In genomic region chr7:72879079-72879736, GRCh38 we compare ENCODE assay signal across 8 cellular contexts. TPM values are rescaled to one million over a fixed set of nuclear protein-coding genes. Genes with fewer than 3 reads are reported as not detected.
DNase-seq lines count a peak whose midpoint lies in the region; ATAC-seq and TF ChIP-seq lines count a peak whose summit lies in the region.
"Not testable (repeated sequence)": the region's sequence is repeated elsewhere in the genome, so short reads cannot be mapped to it uniquely, and the experiment has no call there.

No MANE protein-coding gene starts in this region.

- not testable (repeated sequence) for H3K9me3 ChIP-seq in AG04450 (ENCODE audit: control insufficient read depth, insufficient read depth, low read length); WERI-Rb-1 (ENCODE audit: severe bottlenecking); breast epithelium; iPS-20b (ENCODE audit: insufficient read depth, low read depth, low read length); skeletal muscle satellite cell (replicated peaks; ENCODE audit: low read length)

- not testable (repeated sequence) for H3K36me3 ChIP-seq in WERI-Rb-1; breast epithelium; iPS-20b (ENCODE audit: insufficient read depth, low read depth, low read length); skeletal muscle satellite cell (ENCODE audit: insufficient read depth, low read length)

- H3K27ac ChIP-seq in AG04450 (ENCODE audit: low read depth, low read length) (peak overlapping the region; percentile 85), WERI-Rb-1 (peak overlapping the region; percentile 83), breast epithelium (peak overlapping the region; percentile 84 to 94)
- H3K27ac ChIP-seq in iPS-20b (ENCODE audit: low read length): not testable (repeated sequence)

- peak; percentile 51 for DNase-seq in AG04450 (ENCODE audit: low read depth, low spot score)
- peak; percentile 88 for DNase-seq in NCI-H2227 (lab: John Stamatoyannopoulos, UW; ENCODE audit: unreplicated experiment)
- DNase-seq in WERI-Rb-1: peak; percentile 87
- DNase-seq in breast epithelium (ENCODE audit: low spot score in 2 of 2): peak; percentile 68

- H3K4me2 ChIP-seq in skeletal muscle satellite cell (ENCODE audit: low read length): peak overlapping the region; percentile 87

- intact Hi-C loops in breast epithelium (cut with DNase I; ENCODE audit: low total_unique reads): not testable (repeated sequence)

- CTCF ChIA-PET in AG04450 (lab: Charles Lee): not testable (repeated sequence)

- not testable (repeated sequence) for TF ChIP-seq POLR2A in breast epithelium (IDR thresholded peaks at IDR 0.05)

- H3K27me3 ChIP-seq in AG04450 (ENCODE audit: control insufficient read depth, insufficient read depth, low read length); WERI-Rb-1 (ENCODE audit: insufficient read depth, low read depth, severe bottlenecking); breast epithelium; iPS-20b (ENCODE audit: insufficient read depth, low read length); skeletal muscle satellite cell (ENCODE audit: control insufficient read depth, insufficient read depth, low read length): not testable (repeated sequence)

- TF ChIP-seq CTCF in AG04450 (IDR thresholded peaks at IDR 0.05; ENCODE audit: low read depth, low read length) (0 out of 2 replicates have a peak, but pooled peaks have one; percentile 2), WERI-Rb-1 (IDR thresholded peaks at IDR 0.05; ENCODE audit: low read depth, low read length) (0 out of 2 replicates have a peak, but pooled peaks have one; percentile 8)
- TF ChIP-seq CTCF in breast epithelium (IDR thresholded peaks at IDR 0.05): not testable (repeated sequence)

- ATAC-seq in GM18868 (IDR thresholded peaks at IDR 0.05; ENCODE audit: unreplicated experiment): peak; percentile 99
- peak; percentile 98 for ATAC-seq in HG03103 (IDR thresholded peaks at IDR 0.05; ENCODE audit: low read depth, unreplicated experiment)

- POLR2A ChIA-PET in AG04450 (lab: Yijun Ruan, JAX): interaction anchor here (0.6 to 0.7 kb wide), 2 partner anchors 50 to 130 kb away, joined by 5 to 6 read pairs; no protein-coding TSS in a partner anchor

- H3K4me3 ChIP-seq in AG04450 (ENCODE audit: low read depth, low read length) (peak overlapping the region; percentile 74), WERI-Rb-1 (ENCODE audit: low read depth, low read length) (peak overlapping the region; percentile 58), breast epithelium (peak overlapping the region; percentile 58 to 93 (median 70)), iPS-20b (ENCODE audit: low read length) (peak overlapping the region; percentile 87; the same call in 1 of the 2 replicates), skeletal muscle satellite cell (ENCODE audit: low read length) (peak overlapping the region; percentile 76)

- H3K4me1 ChIP-seq in breast epithelium; iPS-20b (ENCODE audit: insufficient read depth, low read length); skeletal muscle satellite cell (ENCODE audit: control insufficient read depth, insufficient read depth, low read length): not testable (repeated sequence)

- H3K9ac ChIP-seq in iPS-20b (ENCODE audit: low read depth, low read length) (peak overlapping the region; percentile 70; the same call in 1 of the 2 replicates), skeletal muscle satellite cell (ENCODE audit: low read depth, low read length) (peak overlapping the region; percentile 85)

RNA-seq across cellular contexts. Expression of gene POM121, which starts 45.7 kb away (rescaled TPM):
- polyA plus RNA-seq in AG04450 (2011; rRNA removed): 3.5 and 4.9 TPM in 2 replicates
- 8.1 and 8.7 TPM in 2 replicates for polyA minus RNA-seq in AG04450 (2011; rRNA and poly(A)+ RNA removed)
- total RNA-seq in breast epithelium: 10 to 100 TPM; 12.1 to 12.8 (median 12.3) TPM
- total RNA-seq in skeletal muscle satellite cell (2012; rRNA removed): 6.8 and 7.9 TPM in 2 replicates

RNA-seq across cellular contexts. Expression of gene TYW1B, which starts 51.2 kb away (rescaled TPM):
- 3.5 and 5.0 TPM in 2 replicates for polyA plus RNA-seq in AG04450 (2011; rRNA removed)
- polyA minus RNA-seq in AG04450 (2011; rRNA and poly(A)+ RNA removed): 6.2 and 6.4 TPM in 2 replicates
- 10 to 100 TPM in 1 of 3 donors, 1 to 10 TPM in 2; 3.0 to 10.2 (median 7.2) TPM for total RNA-seq in breast epithelium
- 1.5 and 3.1 TPM in 2 replicates for total RNA-seq in skeletal muscle satellite cell (2012; rRNA removed)
